In the genomic region with DNA sequence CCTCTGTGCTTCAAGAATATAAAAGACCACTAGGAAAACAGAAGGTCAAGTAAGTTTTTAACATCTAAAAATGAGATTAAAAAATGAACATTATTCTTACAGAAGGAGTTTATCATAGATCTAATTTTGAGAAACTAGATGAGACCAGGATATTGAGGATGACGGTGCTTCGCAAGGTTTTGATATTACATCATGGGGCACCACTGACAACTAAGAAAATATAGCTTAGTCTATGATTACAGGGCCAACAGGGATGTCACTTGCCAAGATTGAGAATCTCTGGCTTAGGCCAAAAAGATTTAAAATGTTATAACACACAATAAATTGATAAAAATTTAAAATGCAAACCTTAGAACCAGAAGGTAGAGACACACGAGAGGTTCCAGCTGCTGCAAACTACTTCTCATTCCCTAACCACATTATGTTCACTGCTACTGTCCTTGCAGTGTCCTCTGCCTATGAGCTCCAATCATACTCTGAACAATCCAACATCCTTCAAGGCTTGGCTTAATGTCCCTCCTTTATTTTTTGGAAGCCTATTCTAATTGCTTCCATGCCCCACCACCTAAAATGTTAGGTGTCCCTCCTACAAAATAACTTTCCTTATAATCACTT, we compare ENCODE assay signal across 20 cellular contexts.
"Had no signal": no experiment of that assay in that cellular context is flagged by ENCODE, and none has a peak within 500 bp of the region (broad histone marks: within the 10 kb centered on the region; RNA-seq: fewer than 3 reads in every experiment).

No MANE protein-coding gene starts in this region.

- H3K36me3 ChIP-seq: esophagus squamous epithelium, heart right ventricle, right lobe of liver, thoracic aorta had no signal

- H3K4me3 ChIP-seq: esophagus squamous epithelium, heart right ventricle, right lobe of liver, thoracic aorta had no signal

- ATAC-seq: naive thymus-derived CD8-positive, alpha-beta T cell; right lobe of liver; stimulated activated naive CD8-positive, alpha-beta T cell treated with anti-CD3 and anti-CD28 coated beads, Interleukin-15, Interleukin-2, amounts not matched to agents 100 U/mL and 50 U/mL, for 24 hours had no signal

- H3K27ac ChIP-seq: heart right ventricle, right lobe of liver, thoracic aorta had no signal

- H3K4me3 Mint-ChIP-seq: activated naive CD8-positive, alpha-beta T cell; naive thymus-derived CD8-positive, alpha-beta T cell had no signal

- DNase-seq: activated CD4-positive, alpha-beta T cell treated with anti-CD3 and anti-CD28 coated beads for 4 hours; activated CD4-positive, alpha-beta T cell treated with anti-CD3 and anti-CD28 coated beads, Interleukin-2, amount 50 U/mL, for 4 hours; activated CD4-positive, CD25-positive, alpha-beta regulatory T cell; activated CD8-positive, alpha-beta memory T cell treated with anti-CD3 and anti-CD28 coated beads, Interleukin-2, amount 50 U/mL, for 4 hours; activated naive CD4-positive, alpha-beta T cell; activated T-cell treated with anti-CD3 and anti-CD28 coated beads, Interleukin-2, amount 50 U/mL, for 1 hour; anterior cingulate cortex; dermis blood vessel endothelial cell; effector CD4-positive, alpha-beta T cell; esophagus squamous epithelium; foreskin melanocyte; heart right ventricle; mesenchymal stem cell; naive thymus-derived CD8-positive, alpha-beta T cell; right lobe of liver; stimulated activated CD4-positive, alpha-beta T cell treated with anti-CD3 and anti-CD28 coated beads, Interleukin-2, amount 100 ng/mL, for 48 hours; stimulated activated naive CD8-positive, alpha-beta T cell treated with anti-CD3 and anti-CD28 coated beads, Interleukin-15, Interleukin-2, amounts not matched to agents 100 U/mL and 50 U/mL, for 24 hours; trophoblast cell had no signal

- H3K27ac Mint-ChIP-seq: activated naive CD8-positive, alpha-beta T cell; naive thymus-derived CD8-positive, alpha-beta T cell had no signal

- H3K27me3 ChIP-seq: esophagus squamous epithelium, heart right ventricle, right lobe of liver had no signal

- H3K9me3 ChIP-seq: esophagus squamous epithelium, right lobe of liver, thoracic aorta had no signal

- H3K27me3 Mint-ChIP-seq: activated naive CD8-positive, alpha-beta T cell; naive thymus-derived CD8-positive, alpha-beta T cell had no signal
